In the genomic region with DNA sequence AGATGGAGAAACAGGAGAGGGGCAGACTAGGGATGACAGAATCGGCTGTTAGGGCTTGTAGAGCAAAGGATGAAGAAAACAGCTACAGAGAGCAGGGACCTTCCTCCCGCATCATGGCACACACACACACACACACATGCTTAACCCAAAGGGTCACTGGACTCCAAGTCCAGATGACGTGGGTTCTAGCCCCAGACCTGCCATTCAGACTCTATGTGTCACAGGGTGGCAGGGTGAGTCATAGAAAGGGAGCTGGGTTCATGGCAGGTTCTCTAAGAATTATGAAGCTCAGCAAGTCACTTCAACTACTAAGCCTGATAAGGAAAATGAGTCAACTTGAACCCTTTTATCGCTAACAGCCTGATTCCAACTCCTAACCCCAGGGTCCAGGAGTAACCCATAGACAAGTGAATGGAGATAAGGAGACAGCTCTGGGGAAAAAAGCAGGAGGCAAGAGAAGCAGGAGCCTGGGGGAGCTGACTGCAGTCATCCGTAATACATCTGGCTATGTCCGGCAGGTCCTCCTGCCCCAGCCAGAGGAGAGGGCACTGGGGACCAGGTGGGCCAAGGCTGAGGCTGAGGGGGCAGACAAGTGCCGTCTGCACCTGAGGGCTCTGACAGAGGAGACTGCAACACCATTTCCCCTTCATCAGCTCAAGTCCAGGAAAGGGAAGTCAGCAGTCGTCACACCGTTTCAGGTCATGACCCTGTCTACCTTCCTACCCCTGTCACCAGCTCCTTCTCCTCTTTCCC, we compare ENCODE assay signal across 9 cellular contexts. TPM values are rescaled to one million over a fixed set of nuclear protein-coding genes. Genes with fewer than 3 reads are reported as not detected.
DNase-seq lines count a peak whose midpoint lies in the region; ATAC-seq and TF ChIP-seq lines count a peak whose summit lies in the region.
"Had no signal": no experiment of that assay in that cellular context is flagged by ENCODE, and none has a peak within 500 bp of the region (broad histone marks: within the 10 kb centered on the region; RNA-seq: fewer than 3 reads in every experiment).

No MANE protein-coding gene starts in this region.

- no peak overlapping the region for H2AFZ ChIP-seq in Karpas-422 (ENCODE audit: low read length)

- H3K4me2 ChIP-seq in DOHH2 (ENCODE audit: low read length): peak overlapping the region; percentile 15; the same call in 1 of the 2 replicates
- no peak overlapping the region for H3K4me2 ChIP-seq in Karpas-422 (ENCODE audit: low read depth, low read length, poor library complexity, severe bottlenecking)

- no peak overlapping the region for H3K27ac ChIP-seq in DOHH2 (ENCODE audit: low read depth, low read length)
- no peak overlapping the region for H3K27ac ChIP-seq in WERI-Rb-1
- no peak overlapping the region for H3K27ac ChIP-seq in Karpas-422 (ENCODE audit: low read length)

- H3K27me3 ChIP-seq in DOHH2 (ENCODE audit: control insufficient read depth, low read length): peaks cover 9% of the 10 kb centered on the region; the same call in 1 of the 2 replicates
- no peaks in the 10 kb centered on the region for H3K27me3 ChIP-seq in WERI-Rb-1 (ENCODE audit: insufficient read depth, low read depth, severe bottlenecking)
- H3K27me3 ChIP-seq in Karpas-422 (ENCODE audit: low read length): no peaks in the 10 kb centered on the region

- TF ChIP-seq CTCF in DOHH2 (IDR thresholded peaks at IDR 0.05; ENCODE audit: low read depth, low read length, poor library complexity, severe bottlenecking) (no peak), chondrocyte (IDR thresholded peaks at IDR 0.05) (no peak), WERI-Rb-1 (IDR thresholded peaks at IDR 0.05; ENCODE audit: low read depth, low read length) (no peak)

- peak overlapping the region; percentile 1 for H3K27ac Mint-ChIP-seq in chondrocyte (ENCODE audit: unreplicated experiment)
- H3K27ac Mint-ChIP-seq in naive B cell: peak overlapping the region in 2 of 6 donors; percentile 12 to 76

- H3K9me3 Mint-ChIP-seq in chondrocyte (ENCODE audit: low read depth) (no peaks in the 10 kb centered on the region), naive B cell (peaks cover 0 to 7% (median 0%) of the 10 kb centered on the region in 7 donors)

- H4K20me1 ChIP-seq in DOHH2 (ENCODE audit: control insufficient read depth, insufficient read depth, low read depth, low read length) (no peaks in the 10 kb centered on the region), Karpas-422 (ENCODE audit: insufficient read depth, low read depth, low read length) (no peaks in the 10 kb centered on the region)

- H3K36me3 Mint-ChIP-seq in chondrocyte (ENCODE audit: low read depth) (peaks cover 3% of the 10 kb centered on the region), naive B cell (peaks cover 0 to 8% of the 10 kb centered on the region in 2 donors)

- DNase-seq in RKO (ENCODE audit: low spot score): peak; percentile 96
- DNase-seq in chondrocyte (ENCODE audit: low spot score): no peak
- DNase-seq in naive B cell: no peak
- DNase-seq in WERI-Rb-1: no peak
- no peak for DNase-seq in Karpas-422

- H3K36me3 ChIP-seq in DOHH2 (ENCODE audit: control insufficient read depth, low read length): peaks cover 12% of the 10 kb centered on the region
- no peaks in the 10 kb centered on the region for H3K36me3 ChIP-seq in WERI-Rb-1
- H3K36me3 ChIP-seq in Karpas-422 (ENCODE audit: insufficient read depth, low read length): no peaks in the 10 kb centered on the region

- no peak overlapping the region for H3K4me3 ChIP-seq in DOHH2 (ENCODE audit: low read length)
- no peak overlapping the region for H3K4me3 ChIP-seq in WERI-Rb-1 (ENCODE audit: low read depth, low read length)
- no peak overlapping the region for H3K4me3 ChIP-seq in Karpas-422 (ENCODE audit: low read length)

- H3K4me3 Mint-ChIP-seq in chondrocyte (ENCODE audit: unreplicated experiment) (no peak overlapping the region), naive B cell (peak overlapping the region in 1 of 8 donors; percentile 23)

- H3K9me2 ChIP-seq in DOHH2 (replicated peaks; ENCODE audit: control insufficient read depth, low read length): no peaks in the 10 kb centered on the region
- H3K9me2 ChIP-seq in Karpas-422 (replicated peaks; ENCODE audit: insufficient read depth, low read length): no peaks in the 10 kb centered on the region

- H3K9me3 ChIP-seq in DOHH2 (ENCODE audit: control insufficient read depth, insufficient read depth, low read length): no peaks in the 10 kb centered on the region
- H3K9me3 ChIP-seq in WERI-Rb-1 (ENCODE audit: severe bottlenecking): peaks cover 2% of the 10 kb centered on the region
- H3K9me3 ChIP-seq in Karpas-422 (ENCODE audit: low read length): no peaks in the 10 kb centered on the region

- peaks cover 38% of the 10 kb centered on the region for H3K4me1 ChIP-seq in DOHH2 (ENCODE audit: control insufficient read depth, low read length)
- peaks cover 5% of the 10 kb centered on the region for H3K4me1 ChIP-seq in Karpas-422 (ENCODE audit: low read length)

- H3F3A ChIP-seq in DOHH2 (ENCODE audit: control insufficient read depth, insufficient read depth): no peaks in the 10 kb centered on the region

- ATAC-seq in naive B cell (ENCODE audit: low read depth in 2 of 2): peak; percentile 58 to 65
- no peak for ATAC-seq in HG02885 (IDR thresholded peaks at IDR 0.05; ENCODE audit: poor library complexity, unreplicated experiment)
- no peak for ATAC-seq in GM18861 (IDR thresholded peaks at IDR 0.05; ENCODE audit: unreplicated experiment)

- peaks cover 19% of the 10 kb centered on the region for H3K79me2 ChIP-seq in DOHH2 (ENCODE audit: control insufficient read depth, low read length)
- H3K79me2 ChIP-seq in Karpas-422 (ENCODE audit: low read length): no peaks in the 10 kb centered on the region

- no peak overlapping the region for H3K9ac ChIP-seq in Karpas-422 (ENCODE audit: low read length)

- H3K27me3 Mint-ChIP-seq in chondrocyte (ENCODE audit: low read depth) (no peaks in the 10 kb centered on the region), naive B cell (peaks cover 38 to 55% (median 44%) of the 10 kb centered on the region in 3 donors)

- H3K4me1 Mint-ChIP-seq in chondrocyte (ENCODE audit: low read depth) (peaks cover 28% of the 10 kb centered on the region), naive B cell (peaks cover 13 to 23% (median 14%) of the 10 kb centered on the region in 3 donors)

RNA-seq across cellular contexts. Expression of gene TNFRSF1A, which starts 3.6 kb away (rescaled TPM):
- total RNA-seq in chondrocyte: 88.5 to 128 TPM (median 127 TPM) in 3 replicates
- 1 to 10 TPM in 2 of 6 donors, under 1 TPM in 2, not detected in 2; 0.34 to 1.8 (median 1.0) TPM for polyA plus RNA-seq in naive B cell (ENCODE audit: low read depth in 6 of 6)
- total RNA-seq in Karpas-422 (2014; rRNA removed; shearing (Covaris generic); ENCODE audit: low replicate concordance): 0.72 TPM in 1 of 2 replicates, not detected in the other

RNA-seq across cellular contexts. Expression of gene SCNN1A, which starts 29.9 kb away (rescaled TPM):
- total RNA-seq in chondrocyte: 0.87 to 2.6 TPM (median 1.9 TPM) in 3 replicates
- not detected for polyA plus RNA-seq in naive B cell (ENCODE audit: low read depth in 6 of 6)
- total RNA-seq in Karpas-422 (2014; rRNA removed; shearing (Covaris generic); ENCODE audit: low replicate concordance): not detected in 2 replicates

RNA-seq across cellular contexts. Expression of gene PLEKHG6, which starts 35.0 kb away (rescaled TPM):
- 0.21 to 0.35 TPM in 2 of 3 replicates, not detected in the other for total RNA-seq in chondrocyte
- polyA plus RNA-seq in naive B cell (ENCODE audit: low read depth in 6 of 6): not detected
- total RNA-seq in Karpas-422 (2014; rRNA removed; shearing (Covaris generic); ENCODE audit: low replicate concordance): not detected in 2 replicates
- total RNA-seq: lung microvascular endothelial cell had no signal

RNA-seq across cellular contexts. Expression of gene LTBR, which starts 38.5 kb away (rescaled TPM):
- 11.8 to 46.5 TPM (median 41.1 TPM) in 3 replicates for total RNA-seq in chondrocyte
- under 1 TPM in 3 of 6 donors, not detected in 3; 0.20 to 0.90 (median 0.22) TPM for polyA plus RNA-seq in naive B cell (ENCODE audit: low read depth in 6 of 6)
- total RNA-seq in Karpas-422 (2014; rRNA removed; shearing (Covaris generic); ENCODE audit: low replicate concordance): not detected in 2 replicates

Comparison
In these comparisons a context has a peak if more than half of its experiments do, and no peak if none do; other contexts are left out.
1. ATAC-seq: peak in naive B cell (2 of 2); none in HG02885 (single experiment) and GM18861 (single experiment).
2. RNA of gene TNFRSF1A, which starts 3.6 kb away (total RNA-seq): 88.5 to 128 TPM in chondrocyte; 0.72 TPM in Karpas-422; every median in the first group is over 10 times any median in the second.